In the genomic region with DNA sequence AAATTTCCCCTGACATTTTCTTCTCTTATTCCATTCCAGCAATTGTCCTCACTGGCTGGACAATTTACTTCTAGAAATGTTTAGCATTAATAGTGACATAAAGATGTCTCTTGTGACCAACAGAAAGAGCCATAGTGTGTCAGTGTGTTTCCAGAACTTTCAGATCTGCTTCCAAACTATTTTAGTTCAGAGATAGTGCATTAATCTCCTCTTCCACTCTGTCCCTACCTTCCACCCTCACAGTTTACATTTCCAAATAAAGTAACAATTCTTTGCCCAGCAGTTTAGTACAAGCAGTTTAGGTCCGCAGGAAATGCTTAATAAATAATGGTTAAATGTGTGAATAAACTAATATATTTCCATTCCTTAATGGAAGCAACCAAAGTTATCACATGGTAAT, we compare ENCODE assay signal across 10 cellular contexts. TPM values are rescaled to one million over a fixed set of nuclear protein-coding genes. Genes with fewer than 3 reads are reported as not detected.
DNase-seq lines count a peak whose midpoint lies in the region; ATAC-seq and TF ChIP-seq lines count a peak whose summit lies in the region.
"Had no signal": no experiment of that assay in that cellular context is flagged by ENCODE, and none has a peak within 500 bp of the region (broad histone marks: within the 10 kb centered on the region; RNA-seq: fewer than 3 reads in every experiment).

No MANE protein-coding gene starts in this region.

- H3K4me3 ChIP-seq in heart right ventricle = no peak overlapping the region
- no peak overlapping the region for H3K4me3 ChIP-seq in PC-9
- H3K4me3 ChIP-seq: HAP-1 had no signal

- H3K9me2 ChIP-seq in PC-9 (ENCODE audit: insufficient read depth) = no peaks in the 10 kb centered on the region

- TF ChIP-seq CTCF in heart right ventricle (IDR thresholded peaks at IDR 0.05) = no peak
- no peak for TF ChIP-seq CTCF in PC-9 (conservative IDR thresholded peaks at IDR 0.05)

- H3K27ac ChIP-seq in heart right ventricle = peak overlapping the region in 7 of 10 donors; percentile 3 to 79 (median 62)
- no peak overlapping the region for H3K27ac ChIP-seq in PC-9

- ATAC-seq in heart right ventricle (peak in 4 of 8 donors; percentile 34 to 65 (median 50)), left cardiac atrium (no peak), left ventricle myocardium superior (peak; percentile 35)

- H3F3A ChIP-seq in PC-9 (ENCODE audit: insufficient read depth, low read depth) = peaks cover 8% of the 10 kb centered on the region

- H3K4me2 ChIP-seq in PC-9 = peak overlapping the region; percentile 23

- no peak for DNase-seq in heart right ventricle
- DNase-seq in left cardiac atrium = no peak
- DNase-seq in PC-9 = no peak
- DNase-seq in left ventricle myocardium superior = no peak
- DNase-seq in pons (ENCODE audit: low spot score) = no peak
- no peak for DNase-seq in G401 (ENCODE audit: low spot score)

- 57 to 70% methylated on average over 1 of the region's 1 CpG for WGBS in heart right ventricle, 2 donors

- CTCF ChIA-PET in PC-9 (lab: Charles Lee) = interaction anchor here (0.6 to 2.3 kb wide), 10 partner anchors 9 to 1583 kb away, joined by 3 to 14 read pairs (median 4); a partner anchor contains a TSS

- POLR2A ChIA-PET in PC-9 (lab: Charles Lee; ENCODE audit: unreplicated experiment) = interaction anchor here (0.9 kb wide), 1 partner anchor 246 kb away, joined by 8 read pairs; no protein-coding TSS in a partner anchor

- BruUV-seq in PC-9 (replicated peaks; lab: Mats Ljungman, UMichigan) = no TSS peak

- H3K36me3 ChIP-seq in heart right ventricle (no peaks in the 10 kb centered on the region), PC-9 (ENCODE audit: low read depth) (no peaks in the 10 kb centered on the region)
- H3K36me3 ChIP-seq: HAP-1 had no signal

- H3K79me2 ChIP-seq in PC-9 (ENCODE audit: low read depth) = no peaks in the 10 kb centered on the region

- peaks cover 0 to 26% (median 3%) of the 10 kb centered on the region in 7 donors for H3K27me3 ChIP-seq in heart right ventricle
- H3K27me3 ChIP-seq in PC-9 (ENCODE audit: insufficient read depth, low read depth) = no peaks in the 10 kb centered on the region

- H3K9me3 ChIP-seq in heart right ventricle (no peaks in the 10 kb centered on the region), PC-9 (ENCODE audit: insufficient read depth, low read depth) (no peaks in the 10 kb centered on the region; the same call in 1 of the 2 replicates)
- H3K9me3 ChIP-seq: HAP-1 had no signal

- H3K4me1 ChIP-seq in heart right ventricle (peaks cover 0 to 21% (median 6%) of the 10 kb centered on the region in 9 donors), PC-9 (replicated peaks; ENCODE audit: insufficient read depth) (peaks cover 10% of the 10 kb centered on the region)
- H3K4me1 ChIP-seq: Caco-2, HAP-1 had no signal

- no peaks in the 10 kb centered on the region for H4K20me1 ChIP-seq in PC-9 (ENCODE audit: insufficient read depth)

- H2AFZ ChIP-seq in PC-9 = no peak overlapping the region

- intact Hi-C loops in heart right ventricle (cut with DNase I) (loop anchor here in 3 of 10 donors (2.0 to 5.0 kb wide), 2 partner anchors 118 to 119 kb away; no protein-coding TSS in a partner anchor), left cardiac atrium (cut with DNase I) (loop anchor here in 1 of 2 donors (10.0 kb wide), 1 partner anchor 116 kb away; no protein-coding TSS in a partner anchor), PC-9 (cut with micrococcal nuclease; ENCODE audit: unreplicated experiment) (loop anchor here (2.0 to 5.0 kb wide), 4 partner anchors 220 to 1004 kb away; no protein-coding TSS in a partner anchor), left ventricle myocardium superior (cut with micrococcal nuclease) (loop anchor here (10.0 kb wide), 1 partner anchor 116 kb away; no protein-coding TSS in a partner anchor)

- in situ Hi-C loops in G401 (cut with HindIII; ENCODE audit: low sequenced_read_pairs) = no loop called here

RNA-seq across cellular contexts. Expression of a gene that starts 24.5 kb away (rescaled TPM):
- total RNA-seq in heart right ventricle (10 to 100 TPM in 3 of 10 donors, 1 to 10 TPM in 7; 6.0 to 11.2 (median 8.5) TPM), left cardiac atrium (10 to 100 TPM; 10.9 to 12.9 TPM), PC-9 (2021) (0.53 TPM in 1 of 2 replicates, not detected in the other), left ventricle myocardium superior (16.6 TPM)
- 1 to 10 TPM; 1.2 to 5.2 TPM for polyA plus RNA-seq in heart right ventricle
- total RNA-seq in G401 (2014; rRNA removed; shearing (Covaris generic)) = not detected in 2 replicates
- total RNA-seq: CD8-positive, alpha-beta memory T cell had no signal
- polyA plus RNA-seq: CD14-positive monocyte; CD8-positive, alpha-beta memory T cell had no signal
